17 cellular contexts compared by ENCODE assay signal in genomic region chr3:173876476-173876875, GRCh38.
DNase-seq lines count a peak whose midpoint lies in the region; ATAC-seq and TF ChIP-seq lines count a peak whose summit lies in the region.
"Had no signal": no experiment of that assay in that cellular context is flagged by ENCODE, and none has a peak within 500 bp of the region (broad histone marks: within the 10 kb centered on the region; RNA-seq: fewer than 3 reads in every experiment).

No MANE protein-coding gene starts in this region.

- H3K4me1 Mint-ChIP-seq in endodermal cell (peaks cover 7% of the 10 kb centered on the region), neural progenitor cell (peaks cover 3% of the 10 kb centered on the region)
- H3K4me1 Mint-ChIP-seq: activated CD8-positive, alpha-beta memory T cell treated with anti-CD3 and anti-CD28 coated beads, Interleukin-2, amount 10 ng/mL, durations not matched to agents 7 days and 5 days; CD8-positive, alpha-beta memory T cell; central memory CD8-positive, alpha-beta T cell had no signal

- H3K27ac Mint-ChIP-seq in endodermal cell, result no peak overlapping the region
- no peak overlapping the region for H3K27ac Mint-ChIP-seq in neural progenitor cell
- H3K27ac Mint-ChIP-seq: activated CD8-positive, alpha-beta memory T cell treated with anti-CD3 and anti-CD28 coated beads, Interleukin-2, amount 10 ng/mL, durations not matched to agents 7 days and 5 days; activated naive CD4-positive, alpha-beta T cell treated with anti-CD3 and anti-CD28 coated beads for 36 hours; CD8-positive, alpha-beta memory T cell had no signal

- no peak for ATAC-seq in DND-41 (ENCODE audit: insufficient read depth, low read depth)
- ATAC-seq in HG03139 (IDR thresholded peaks at IDR 0.05; ENCODE audit: unreplicated experiment), result no peak
- ATAC-seq in GM19324 (IDR thresholded peaks at IDR 0.05; ENCODE audit: low FRiP score, unreplicated experiment), result no peak
- ATAC-seq: activated CD8-positive, alpha-beta memory T cell treated with anti-CD3 and anti-CD28 coated beads, Interleukin-2, amount 10 ng/mL, durations not matched to agents 7 days and 5 days; esophagus mucosa had no signal

- H3K27me3 Mint-ChIP-seq in endodermal cell (ENCODE audit: insufficient read depth) (no peaks in the 10 kb centered on the region), neural progenitor cell (ENCODE audit: insufficient read depth, low read depth) (peaks cover 2% of the 10 kb centered on the region)
- H3K27me3 Mint-ChIP-seq: activated CD8-positive, alpha-beta memory T cell treated with anti-CD3 and anti-CD28 coated beads, Interleukin-2, amount 10 ng/mL, durations not matched to agents 7 days and 5 days; CD8-positive, alpha-beta memory T cell; central memory CD8-positive, alpha-beta T cell had no signal

- H3K4me3 Mint-ChIP-seq in endodermal cell (no peak overlapping the region), neural progenitor cell (no peak overlapping the region)
- H3K4me3 Mint-ChIP-seq: activated CD8-positive, alpha-beta memory T cell treated with anti-CD3 and anti-CD28 coated beads, Interleukin-2, amount 10 ng/mL, durations not matched to agents 7 days and 5 days; activated naive CD4-positive, alpha-beta T cell treated with anti-CD3 and anti-CD28 coated beads for 36 hours; CD8-positive, alpha-beta memory T cell; central memory CD8-positive, alpha-beta T cell had no signal

- TF ChIP-seq POLR2A in NB4 (IDR thresholded peaks at IDR 0.05; ENCODE audit: extremely low read depth, insufficient read length), result no peak

- H3K4me2 ChIP-seq in DND-41 (ENCODE audit: insufficient read depth, low read length) (no peak overlapping the region), neural progenitor cell (no peak overlapping the region)

- no peak overlapping the region for H3K9ac ChIP-seq in DND-41 (ENCODE audit: low read depth, low read length)
- no peak overlapping the region for H3K9ac ChIP-seq in endodermal cell (ENCODE audit: extremely low read depth, low read length, poor library complexity, severe bottlenecking)
- no peak overlapping the region for H3K9ac ChIP-seq in neural progenitor cell

- H3K36me3 Mint-ChIP-seq in endodermal cell (ENCODE audit: low read depth) (peaks cover 2% of the 10 kb centered on the region), neural progenitor cell (peaks cover 2% of the 10 kb centered on the region)
- H3K36me3 Mint-ChIP-seq: activated CD8-positive, alpha-beta memory T cell treated with anti-CD3 and anti-CD28 coated beads, Interleukin-2, amount 10 ng/mL, durations not matched to agents 7 days and 5 days; CD8-positive, alpha-beta memory T cell had no signal

- TF ChIP-seq CTCF in DND-41 (IDR thresholded peaks at IDR 0.05; ENCODE audit: borderline replicate concordance, extremely low read depth, low read length, poor library complexity, severe bottlenecking) (peak; percentile 16), NB4 (IDR thresholded peaks at IDR 0.05; ENCODE audit: low read depth, low read length) (peak; percentile 10), endodermal cell (conservative IDR thresholded peaks at IDR 0.05) (peak; percentile 68), neural progenitor cell (IDR thresholded peaks at IDR 0.05) (peak; percentile 40)

- no peaks in the 10 kb centered on the region for H3K79me2 ChIP-seq in DND-41 (ENCODE audit: insufficient read depth, low read length)
- H3K79me2 ChIP-seq in neural progenitor cell (ENCODE audit: low read depth), result no peaks in the 10 kb centered on the region

- H3K9me3 ChIP-seq in DND-41 (ENCODE audit: insufficient read depth, low read length, severe bottlenecking) (no peaks in the 10 kb centered on the region), endodermal cell (ENCODE audit: control insufficient read depth, low read length) (peaks cover 7% of the 10 kb centered on the region), neural progenitor cell (ENCODE audit: low read depth) (no peaks in the 10 kb centered on the region)

- no peak overlapping the region for H2AFZ ChIP-seq in DND-41 (ENCODE audit: low read depth, low read length)
- H2AFZ ChIP-seq in neural progenitor cell (replicated peaks), result no peak overlapping the region

- H4K20me1 ChIP-seq in DND-41 (ENCODE audit: insufficient read depth, low read length), result no peaks in the 10 kb centered on the region
- no peaks in the 10 kb centered on the region for H4K20me1 ChIP-seq in neural progenitor cell (ENCODE audit: low read depth)

- no peak overlapping the region for H3K4me3 ChIP-seq in DND-41 (ENCODE audit: low read depth in 1 of 2, low read length in 2 of 2)
- H3K4me3 ChIP-seq in NB4 (ENCODE audit: low read depth, low read length), result no peak overlapping the region
- H3K4me3 ChIP-seq in endodermal cell (ENCODE audit: low read length), result no peak overlapping the region
- no peak overlapping the region for H3K4me3 ChIP-seq in neural progenitor cell
- H3K4me3 ChIP-seq: lung had no signal

- DNase-seq in DND-41 (no peak), NB4 (ENCODE audit: low read depth) (no peak), endodermal cell (no peak), neural progenitor cell (ENCODE audit: low spot score) (no peak), cerebellum (ENCODE audit: low spot score) (no peak), C1 segment of cervical spinal cord (lab: John Stamatoyannopoulos, UW) (no peak)
- DNase-seq: activated CD8-positive, alpha-beta memory T cell treated with anti-CD3 and anti-CD28 coated beads, Interleukin-2, amount 10 ng/mL, durations not matched to agents 7 days and 5 days; activated naive CD4-positive, alpha-beta T cell treated with anti-CD3 and anti-CD28 coated beads for 36 hours; CD8-positive, alpha-beta memory T cell; occipital lobe; stimulated activated naive CD4-positive, alpha-beta T cell treated with Interleukin-2 at 50 U/mL for 16 hours had no signal

- no peaks in the 10 kb centered on the region for H3F3A ChIP-seq in neural progenitor cell (ENCODE audit: low read depth)

- H3K27me3 ChIP-seq in DND-41 (ENCODE audit: insufficient read depth, low read length, poor library complexity) (no peaks in the 10 kb centered on the region), endodermal cell (ENCODE audit: control insufficient read depth, insufficient read depth, low read length, poor library complexity, severe bottlenecking) (no peaks in the 10 kb centered on the region), neural progenitor cell (no peaks in the 10 kb centered on the region)

- no peaks in the 10 kb centered on the region for H3K36me3 ChIP-seq in DND-41 (ENCODE audit: insufficient read depth, low read length)
- no peaks in the 10 kb centered on the region for H3K36me3 ChIP-seq in endodermal cell (ENCODE audit: control insufficient read depth, insufficient read depth, low read length)
- H3K36me3 ChIP-seq in neural progenitor cell, result no peaks in the 10 kb centered on the region

- H3K27ac ChIP-seq in DND-41 (ENCODE audit: low read length) (no peak overlapping the region), endodermal cell (ENCODE audit: low read depth, low read length) (no peak overlapping the region), neural progenitor cell (no peak overlapping the region)
- H3K27ac ChIP-seq: HL-60 had no signal

- no peaks in the 10 kb centered on the region for H3K4me1 ChIP-seq in DND-41 (ENCODE audit: insufficient read depth, low read length)
- peaks cover 4% of the 10 kb centered on the region for H3K4me1 ChIP-seq in endodermal cell (ENCODE audit: control insufficient read depth, insufficient read depth, low read length)
- no peaks in the 10 kb centered on the region for H3K4me1 ChIP-seq in neural progenitor cell

- H3K9me3 Mint-ChIP-seq in endodermal cell (peaks cover 3% of the 10 kb centered on the region), neural progenitor cell (peaks cover 5% of the 10 kb centered on the region)
- H3K9me3 Mint-ChIP-seq: activated naive CD4-positive, alpha-beta T cell treated with anti-CD3 and anti-CD28 coated beads for 36 hours had no signal

Comparison
In these comparisons a context has a peak if more than half of its experiments do, and no peak if none do; other contexts are left out.
1. CTCF ChIP-seq: peak in every context shown above with its lines; median percentile 68 in endodermal cell; 40 in neural progenitor cell; 16 in DND-41; 10 in NB4.